ENCODE assay signal across 14 cellular contexts in the genomic region with DNA sequence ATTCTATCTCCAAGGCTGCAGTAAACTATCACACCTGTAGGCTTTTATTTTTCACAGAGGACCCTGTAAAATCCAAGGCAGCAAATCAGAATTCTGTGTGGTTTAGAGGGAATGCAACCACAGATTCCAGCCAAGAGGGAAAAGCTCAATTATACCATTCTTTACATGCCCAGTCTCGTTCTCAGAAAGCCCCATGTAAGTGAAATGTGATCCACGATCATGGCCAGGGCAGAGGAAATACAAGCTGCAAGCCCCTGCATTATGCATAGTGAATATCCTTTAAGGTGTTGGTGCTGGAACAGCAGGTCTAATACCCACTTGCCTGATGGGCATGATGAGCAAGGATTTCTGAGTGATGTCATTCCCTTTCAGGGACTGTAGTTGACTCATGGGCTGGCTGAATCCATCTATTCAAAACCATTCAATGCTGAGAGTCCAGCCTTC.
DNase-seq lines count a peak whose midpoint lies in the region; ATAC-seq and TF ChIP-seq lines count a peak whose summit lies in the region.
"Had no signal": no experiment of that assay in that cellular context is flagged by ENCODE, and none has a peak within 500 bp of the region (broad histone marks: within the 10 kb centered on the region; RNA-seq: fewer than 3 reads in every experiment).

No MANE protein-coding gene starts in this region.

- no peak overlapping the region for H3K27ac ChIP-seq in PC-3 (ENCODE audit: low read length)
- H3K27ac ChIP-seq: cardiac muscle cell had no signal

- no peaks in the 10 kb centered on the region for H4K20me1 ChIP-seq in PC-3 (ENCODE audit: low read length)

- H3K36me3 ChIP-seq in PC-3 (ENCODE audit: low read depth, low read length) = no peaks in the 10 kb centered on the region
- H3K36me3 ChIP-seq: cardiac muscle cell had no signal

- H3K4me3 Mint-ChIP-seq in endothelial cell (ENCODE audit: unreplicated experiment) = no peak overlapping the region
- no peak overlapping the region for H3K4me3 Mint-ChIP-seq in stimulated activated effector memory CD8-positive, alpha-beta T cell treated with anti-CD3 and anti-CD28 coated beads, Interleukin-12 subunit alpha, Interleukin-12 subunit beta, amount 100 ng/mL, for 72 hours

- TF ChIP-seq CTCF in PC-3 (conservative IDR thresholded peaks at IDR 0.05; ENCODE audit: low read depth, low read length) (no peak), endothelial cell (IDR thresholded peaks at IDR 0.05; ENCODE audit: unreplicated experiment) (peak; percentile 20)

- H3K27ac Mint-ChIP-seq in endothelial cell (ENCODE audit: unreplicated experiment) = no peak overlapping the region
- H3K27ac Mint-ChIP-seq in stimulated activated effector memory CD8-positive, alpha-beta T cell treated with anti-CD3 and anti-CD28 coated beads, Interleukin-12 subunit alpha, Interleukin-12 subunit beta, amount 100 ng/mL, for 72 hours = no peak overlapping the region

- no peaks in the 10 kb centered on the region for H3F3A ChIP-seq in PC-3 (ENCODE audit: low read length, unreplicated experiment)

- H2AFZ ChIP-seq in PC-3 (ENCODE audit: low read length) = no peak overlapping the region

- no peaks in the 10 kb centered on the region for H3K4me1 Mint-ChIP-seq in endothelial cell (ENCODE audit: unreplicated experiment)
- H3K4me1 Mint-ChIP-seq in stimulated activated effector memory CD8-positive, alpha-beta T cell treated with anti-CD3 and anti-CD28 coated beads, Interleukin-12 subunit alpha, Interleukin-12 subunit beta, amount 100 ng/mL, for 72 hours = peaks cover 23% of the 10 kb centered on the region

- intact Hi-C loops in PC-3 (cut with micrococcal nuclease) = no loop called here

- H3K27me3 Mint-ChIP-seq in endothelial cell (ENCODE audit: unreplicated experiment) = no peaks in the 10 kb centered on the region

- H3K36me3 Mint-ChIP-seq in endothelial cell (ENCODE audit: low read depth, unreplicated experiment) = no peaks in the 10 kb centered on the region
- H3K36me3 Mint-ChIP-seq in stimulated activated effector memory CD8-positive, alpha-beta T cell treated with anti-CD3 and anti-CD28 coated beads, Interleukin-12 subunit alpha, Interleukin-12 subunit beta, amount 100 ng/mL, for 72 hours = peaks cover 6% of the 10 kb centered on the region

- no peaks in the 10 kb centered on the region for H3K4me1 ChIP-seq in PC-3 (ENCODE audit: insufficient read depth, low read length)

- DNase-seq in NCI-H1417 (lab: John Stamatoyannopoulos, UW) (peak in 2 of 3 experiments; percentile 15 to 55), NCI-H1417 treated with DMSO at 0.1 percent for 48 hours (lab: John Stamatoyannopoulos, UW) (no peak), PC-3 (peak; percentile 35), endothelial cell (ENCODE audit: low spot score) (no peak), RKO (ENCODE audit: low spot score) (no peak)
- DNase-seq in stimulated activated effector memory CD8-positive, alpha-beta T cell treated with anti-CD3 and anti-CD28 coated beads, Interleukin-12 subunit alpha, Interleukin-12 subunit beta, amount 100 ng/mL, for 72 hours (ENCODE audit: low spot score in 2 of 2) = no peak
- DNase-seq: activated CD8-positive, alpha-beta memory T cell treated with anti-CD3 and anti-CD28 coated beads, Interleukin-2, amount 50 U/mL, for 48 hours; left ventricle myocardium superior; NCI-H2029 treated with DMSO at 0.1 percent for 48 hours; stimulated activated naive CD4-positive, alpha-beta T cell had no signal

- POLR2A ChIA-PET in PC-3 (lab: Charles Lee; ENCODE audit: unreplicated experiment) = no interaction called here

- no TSS peak for BruUV-seq in PC-3 (replicated peaks; lab: Mats Ljungman, UMichigan)

- no peaks in the 10 kb centered on the region for H3K9me3 ChIP-seq in PC-3 (ENCODE audit: low read length)

- H3K9me2 ChIP-seq in PC-3 (replicated peaks; ENCODE audit: low read length) = no peaks in the 10 kb centered on the region

- no peaks in the 10 kb centered on the region for H3K9me3 Mint-ChIP-seq in endothelial cell (ENCODE audit: unreplicated experiment)
- no peaks in the 10 kb centered on the region for H3K9me3 Mint-ChIP-seq in stimulated activated effector memory CD8-positive, alpha-beta T cell treated with anti-CD3 and anti-CD28 coated beads, Interleukin-12 subunit alpha, Interleukin-12 subunit beta, amount 100 ng/mL, for 72 hours

- H3K9ac ChIP-seq in PC-3 (ENCODE audit: low read length) = no peak overlapping the region

- ATAC-seq in PC-3 (peak; percentile 38; the same call in 1 of the 2 replicates), GM21528 (IDR thresholded peaks at IDR 0.05; ENCODE audit: low FRiP score, unreplicated experiment) (no peak), HG02973 (IDR thresholded peaks at IDR 0.05; ENCODE audit: unreplicated experiment) (no peak)
- peak; percentile 26 for ATAC-seq in stimulated activated effector memory CD8-positive, alpha-beta T cell treated with anti-CD3 and anti-CD28 coated beads, Interleukin-12 subunit alpha, Interleukin-12 subunit beta, amount 100 ng/mL, for 72 hours
- ATAC-seq: left ventricle myocardium superior, Panc1 had no signal

- no peaks in the 10 kb centered on the region for H3K27me3 ChIP-seq in PC-3 (ENCODE audit: low read length)
- H3K27me3 ChIP-seq: cardiac muscle cell had no signal

- no peak overlapping the region for H3K4me3 ChIP-seq in PC-3 (ENCODE audit: low read length)
- H3K4me3 ChIP-seq: cardiac muscle cell had no signal

- H3K4me2 ChIP-seq in PC-3 (ENCODE audit: low read length) = no peak overlapping the region

- CTCF ChIA-PET in PC-3 (lab: Charles Lee) = interaction anchor here (0.7 kb wide), 1 partner anchor 210 kb away, joined by 7 read pairs; no protein-coding TSS in a partner anchor

- no peaks in the 10 kb centered on the region for H3K79me2 ChIP-seq in PC-3 (ENCODE audit: low read length)

Comparison
In these comparisons a context has a peak if more than half of its experiments do, and no peak if none do; other contexts are left out.
1. DNase-seq: peak in NCI-H1417 (2 of 3) and PC-3 (single experiment); none in NCI-H1417 treated with DMSO at 0.1 percent for 48 hours (single experiment), endothelial cell (single experiment), stimulated activated effector memory CD8-positive, alpha-beta T cell treated with anti-CD3 and anti-CD28 coated beads, Interleukin-12 subunit alpha, Interleukin-12 subunit beta, amount 100 ng/mL, for 72 hours (0 of 2) and RKO (single experiment).
2. ATAC-seq: peak in PC-3 (single experiment) and stimulated activated effector memory CD8-positive, alpha-beta T cell treated with anti-CD3 and anti-CD28 coated beads, Interleukin-12 subunit alpha, Interleukin-12 subunit beta, amount 100 ng/mL, for 72 hours (single experiment); none in GM21528 (single experiment) and HG02973 (single experiment).